ENCODE assay signal across 28 cellular contexts in the genomic region with DNA sequence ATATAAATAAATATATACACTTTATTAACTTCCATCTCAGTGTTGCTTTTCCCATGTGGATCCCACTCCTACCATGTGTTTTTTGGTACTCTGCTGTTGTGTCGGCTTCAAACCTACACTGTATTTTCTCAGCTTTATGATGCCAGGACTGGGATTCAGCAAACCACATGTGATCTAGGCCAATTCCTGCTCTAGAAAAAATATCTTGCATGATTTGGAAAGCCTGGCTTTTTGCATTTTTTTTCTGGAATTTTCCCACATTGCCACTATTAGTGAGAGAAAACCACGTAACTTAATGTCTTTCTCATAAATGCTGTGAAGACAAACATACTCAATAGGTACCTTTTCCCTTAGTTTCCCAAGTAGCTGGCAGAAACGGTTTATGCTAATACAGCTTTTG.
"Had no signal": no experiment of that assay in that cellular context is flagged by ENCODE, and none has a peak within 500 bp of the region (broad histone marks: within the 10 kb centered on the region; RNA-seq: fewer than 3 reads in every experiment).

No MANE protein-coding gene starts in this region.

- H3K4me1 Mint-ChIP-seq: central memory CD8-positive, alpha-beta T cell had no signal

- H3K9me3 ChIP-seq: esophagus squamous epithelium, lower lobe of right lung, neutrophil, ovary, psoas muscle, testis, transverse colon, upper lobe of right lung, uterus had no signal

- H3K27ac ChIP-seq: esophagus squamous epithelium, lower lobe of right lung, neutrophil, ovary, psoas muscle, transverse colon, upper lobe of right lung, uterus had no signal

- H3K4me3 ChIP-seq: esophagus squamous epithelium, lower lobe of right lung, ovary, psoas muscle, testis, transverse colon, upper lobe of right lung, uterus had no signal

- H3K4me1 ChIP-seq: lower lobe of right lung, psoas muscle, testis, upper lobe of right lung, uterus had no signal

- FAIRE-seq: frontal cortex had no signal

- H3K27ac Mint-ChIP-seq: effector memory CD8-positive, alpha-beta T cell; stimulated activated memory B cell treated with anti-CD40 and anti-IgM and Interleukin-4, amounts not matched to agents 10 μg/mL and 1 μg/mL and 100 μg/mL, for 72 hours had no signal

- H3K36me3 ChIP-seq: ovary, uterus had no signal

- H3K27me3 ChIP-seq: esophagus squamous epithelium, neutrophil, ovary, testis, transverse colon, upper lobe of right lung, uterus had no signal

- H3K4me3 Mint-ChIP-seq: central memory CD8-positive, alpha-beta T cell; effector memory CD8-positive, alpha-beta T cell; immature natural killer cell; natural killer cell; stimulated activated memory B cell treated with anti-CD40 and anti-IgM and Interleukin-4, amounts not matched to agents 10 μg/mL and 1 μg/mL and 100 μg/mL, for 72 hours had no signal

- DNase-seq: cortex of kidney; effector memory CD8-positive, alpha-beta T cell; erythroblast; esophagus squamous epithelium; hypothalamus; immature natural killer cell; islet precursor cell; kidney glomerular epithelial cell; left colon; left ventricle myocardium superior; lower lobe of right lung; natural killer cell; ovary; posterior cingulate gyrus; psoas muscle; right cardiac atrium; stimulated activated CD4-positive, alpha-beta T cell treated with anti-CD3 and anti-CD28 coated beads, Interleukin-2, amount 100 ng/mL, for 24 hours; stimulated activated CD4-positive, alpha-beta T cell treated with anti-CD3 and anti-CD28 coated beads, Interleukin-4, amount 100 ng/mL, for 4 hours; stimulated activated naive CD8-positive, alpha-beta T cell treated with anti-CD3 and anti-CD28 coated beads, Interleukin-15, Interleukin-2, amounts not matched to agents 100 U/mL and 50 U/mL, for 24 hours; substantia nigra; testis; transverse colon; upper lobe of right lung; uterus had no signal

- H3K9me3 Mint-ChIP-seq: central memory CD8-positive, alpha-beta T cell; effector memory CD8-positive, alpha-beta T cell; immature natural killer cell; natural killer cell; stimulated activated memory B cell treated with anti-CD40 and anti-IgM and Interleukin-4, amounts not matched to agents 10 μg/mL and 1 μg/mL and 100 μg/mL, for 72 hours had no signal

- ATAC-seq: effector memory CD8-positive, alpha-beta T cell; left colon; left ventricle myocardium superior; lower lobe of right lung; natural killer cell; psoas muscle; right cardiac atrium; stimulated activated memory B cell treated with anti-CD40 and anti-IgM and Interleukin-4, amounts not matched to agents 10 μg/mL and 1 μg/mL and 100 μg/mL, for 72 hours; stimulated activated naive CD8-positive, alpha-beta T cell treated with anti-CD3 and anti-CD28 coated beads, Interleukin-15, Interleukin-2, amounts not matched to agents 100 U/mL and 50 U/mL, for 24 hours; upper lobe of right lung had no signal
